In genomic region chr1:62271932-62272728, GRCh38 we compare ENCODE assay signal across 8 cellular contexts. TPM values are rescaled to one million over a fixed set of nuclear protein-coding genes. Genes with fewer than 3 reads are reported as not detected.
DNase-seq lines count a peak whose midpoint lies in the region; ATAC-seq and TF ChIP-seq lines count a peak whose summit lies in the region.

No MANE protein-coding gene starts in this region.

- no peak for TF ChIP-seq CTCF in DND-41 (IDR thresholded peaks at IDR 0.05; ENCODE audit: borderline replicate concordance, extremely low read depth, low read length, poor library complexity, severe bottlenecking)
- TF ChIP-seq CTCF in body of pancreas (IDR thresholded peaks at IDR 0.05) = no peak
- TF ChIP-seq CTCF in right atrium auricular region (IDR thresholded peaks at IDR 0.05) = no peak

- H3K4me3 ChIP-seq in DND-41 (ENCODE audit: low read depth in 1 of 2, low read length in 2 of 2) (no peak overlapping the region), body of pancreas (no peak overlapping the region), right atrium auricular region (no peak overlapping the region)

- H4K20me1 ChIP-seq in DND-41 (ENCODE audit: insufficient read depth, low read length) = no peaks in the 10 kb centered on the region

- H3K79me2 ChIP-seq in DND-41 (ENCODE audit: insufficient read depth, low read length) = no peaks in the 10 kb centered on the region

- H3K9me3 ChIP-seq in DND-41 (ENCODE audit: insufficient read depth, low read length, severe bottlenecking) = no peaks in the 10 kb centered on the region
- no peaks in the 10 kb centered on the region for H3K9me3 ChIP-seq in body of pancreas
- H3K9me3 ChIP-seq in right atrium auricular region = no peaks in the 10 kb centered on the region

- peak; percentile 48 for DNase-seq in DND-41
- peak; percentile 5 to 15 for DNase-seq in activated CD4-positive, alpha-beta T cell treated with anti-CD3 and anti-CD28 coated beads, Interleukin-2, amount 50 U/mL, for 4 hours
- peak; percentile 63 for DNase-seq in islet precursor cell
- no peak for DNase-seq in AG20443 (ENCODE audit: low spot score)
- no peak for DNase-seq in body of pancreas
- DNase-seq in right atrium auricular region (ENCODE audit: low spot score) = no peak

- no peak overlapping the region for H3K4me2 ChIP-seq in DND-41 (ENCODE audit: insufficient read depth, low read length)

- H3K36me3 ChIP-seq in DND-41 (ENCODE audit: insufficient read depth, low read length) (no peaks in the 10 kb centered on the region), body of pancreas (replicated peaks in 1 of 2; ENCODE audit: insufficient read depth in 1 of 2, low read depth in 2 of 2) (peaks cover 0 to 2% of the 10 kb centered on the region in 2 donors), right atrium auricular region (no peaks in the 10 kb centered on the region)

- H3K4me1 ChIP-seq in DND-41 (ENCODE audit: insufficient read depth, low read length) = peaks cover 8% of the 10 kb centered on the region
- peaks cover 16% of the 10 kb centered on the region for H3K4me1 ChIP-seq in body of pancreas
- H3K4me1 ChIP-seq in right atrium auricular region = no peaks in the 10 kb centered on the region

- intact Hi-C loops in body of pancreas (cut with DNase I) = no loop called here

- H3K9ac ChIP-seq in DND-41 (ENCODE audit: low read depth, low read length) = no peak overlapping the region

- H2AFZ ChIP-seq in DND-41 (ENCODE audit: low read depth, low read length) = peak overlapping the region; percentile 41; the same call in 1 of the 2 replicates

- WGBS in body of pancreas, 2 donors = 74 to 81% methylated on average over 12 to 13 of the region's 13 CpGs

- H3K27me3 ChIP-seq in DND-41 (ENCODE audit: insufficient read depth, low read length, poor library complexity) = no peaks in the 10 kb centered on the region
- no peaks in the 10 kb centered on the region for H3K27me3 ChIP-seq in body of pancreas
- H3K27me3 ChIP-seq in right atrium auricular region = no peaks in the 10 kb centered on the region

- peak; percentile 88 for ATAC-seq in DND-41 (ENCODE audit: insufficient read depth, low read depth)
- ATAC-seq in GM21367 (IDR thresholded peaks at IDR 0.05; ENCODE audit: unreplicated experiment) = peak; percentile 91
- peak; percentile 90 for ATAC-seq in HG03520 (IDR thresholded peaks at IDR 0.05; ENCODE audit: unreplicated experiment)
- no peak for ATAC-seq in body of pancreas

- TF ChIP-seq POLR2A in body of pancreas (IDR thresholded peaks at IDR 0.05) = no peak

- no peak overlapping the region for H3K27ac ChIP-seq in DND-41 (ENCODE audit: low read length)
- H3K27ac ChIP-seq in body of pancreas = no peak overlapping the region
- H3K27ac ChIP-seq in right atrium auricular region = no peak overlapping the region

RNA-seq across cellular contexts. Expression of gene KANK4, which starts 47.1 kb away (rescaled TPM):
- total RNA-seq in body of pancreas = 10 to 100 TPM in 1 of 2 donors, 1 to 10 TPM in 1; 9.1 to 23.7 TPM
- total RNA-seq in right atrium auricular region = under 1 TPM; 0.12 to 0.63 TPM

Comparison
In these comparisons a context has a peak if more than half of its experiments do, and no peak if none do; other contexts are left out.
1. DNase-seq: peak in DND-41 (single experiment), activated CD4-positive, alpha-beta T cell treated with anti-CD3 and anti-CD28 coated beads, Interleukin-2, amount 50 U/mL, for 4 hours (2 of 2) and islet precursor cell (single experiment); none in AG20443 (single experiment), body of pancreas (0 of 4) and right atrium auricular region (single experiment).
2. RNA of gene KANK4, which starts 47.1 kb away (total RNA-seq): 9.1 to 23.7 TPM in body of pancreas; 0.12 to 0.63 TPM in right atrium auricular region; every median in the first group is over 4 times any median in the second.